ENCODE assay signal across 24 cellular contexts in the genomic region with DNA sequence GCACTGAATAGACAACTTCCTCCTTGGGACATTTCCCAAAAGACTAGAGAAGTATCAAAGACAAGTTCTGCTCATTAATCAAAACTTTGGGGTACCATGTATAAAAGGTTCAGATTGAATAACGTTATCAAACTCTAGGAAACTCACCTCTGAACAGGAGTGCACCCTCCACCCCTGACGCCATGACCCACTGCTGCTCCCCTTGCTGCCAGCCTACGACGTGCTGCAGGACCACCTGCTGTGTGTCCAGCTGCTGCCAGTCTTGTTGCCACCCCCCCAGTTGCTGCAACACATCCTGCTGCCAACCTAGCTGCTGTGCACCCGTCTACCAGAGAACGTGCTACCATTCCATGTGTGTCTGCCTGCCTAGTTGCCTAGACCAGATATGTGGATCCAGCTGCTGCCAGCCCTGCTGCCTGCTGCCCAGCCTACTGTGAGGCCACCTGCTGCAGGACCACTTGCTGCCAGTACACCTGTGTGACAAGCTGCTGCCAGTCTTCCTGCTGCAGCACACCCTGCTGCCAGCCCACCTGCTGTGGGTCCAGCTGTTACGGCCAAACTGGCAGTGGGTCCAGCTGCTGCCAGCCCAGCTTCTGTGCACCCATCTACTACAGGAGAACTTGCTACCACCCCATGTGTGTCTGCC. TPM values are rescaled to one million over a fixed set of nuclear protein-coding genes. Genes with fewer than 3 reads are reported as not detected.
DNase-seq lines count a peak whose midpoint lies in the region; ATAC-seq and TF ChIP-seq lines count a peak whose summit lies in the region.
"Had no signal": no experiment of that assay in that cellular context is flagged by ENCODE, and none has a peak within 500 bp of the region (broad histone marks: within the 10 kb centered on the region; RNA-seq: fewer than 3 reads in every experiment).

No MANE protein-coding gene starts in this region.

- peak overlapping the region; percentile 61; the same call in 1 of the 2 replicates for H3K4ac ChIP-seq in IMR-90 (ENCODE audit: low read depth, low read length)

- no peak overlapping the region for H3K9ac ChIP-seq in IMR-90 (ENCODE audit: low read depth, low read length)

- TF ChIP-seq CTCF in IMR-90 (conservative IDR thresholded peaks at IDR 0.05; ENCODE audit: low read depth, low read length) (no peak), nephron progenitor cell (IDR thresholded peaks at IDR 0.05) (no peak)

- peak overlapping the region; percentile 39; the same call in 1 of the 2 replicates for H2BK20ac ChIP-seq in IMR-90 (ENCODE audit: low read depth, low read length)

- dilution Hi-C loops in IMR-90 (cut with HindIII; ENCODE audit: low sequenced_read_pairs, unreplicated experiment) = no loop called here

- no peak overlapping the region for H4K8ac ChIP-seq in IMR-90 (ENCODE audit: low read depth in 2 of 2, low read length in 2 of 2)

- H3K56ac ChIP-seq in IMR-90 (ENCODE audit: extremely low read depth, insufficient read depth, low read length) = no peak overlapping the region

- no peak for TF ChIP-seq RAD21 in IMR-90 (IDR thresholded peaks at IDR 0.05; ENCODE audit: low read length)

- H3K9me1 ChIP-seq in IMR-90 (ENCODE audit: insufficient read depth, low read length) = peaks cover 7% of the 10 kb centered on the region; the same call in 1 of the 2 replicates

- no peaks in the 10 kb centered on the region for H3K9me3 ChIP-seq in IMR-90 (ENCODE audit: control insufficient read depth, insufficient read depth, low read length)
- H3K9me3 ChIP-seq: breast epithelium, esophagus muscularis mucosa, stomach had no signal

- H3K4me3 Mint-ChIP-seq in nephron progenitor cell = no peak overlapping the region
- H3K4me3 Mint-ChIP-seq: CD8-positive, alpha-beta T cell; GM23338; immature natural killer cell; naive thymus-derived CD4-positive, alpha-beta T cell had no signal

- intact Hi-C loops in IMR-90 (cut with micrococcal nuclease) = no loop called here

- H4K91ac ChIP-seq in IMR-90 (ENCODE audit: insufficient read depth, low read depth, low read length) = no peak overlapping the region

- no peak for TF ChIP-seq POLR2A in IMR-90 (IDR thresholded peaks at IDR 0.05; ENCODE audit: low read depth, low read length)

- H3K4me1 ChIP-seq in IMR-90 (ENCODE audit: control insufficient read depth, insufficient read depth, low read length) = no peaks in the 10 kb centered on the region
- H3K4me1 ChIP-seq: breast epithelium, esophagus muscularis mucosa, stomach had no signal

- no peak overlapping the region for H3K27ac ChIP-seq in IMR-90 (ENCODE audit: insufficient read depth, low read length)
- H3K27ac ChIP-seq: breast epithelium, esophagus muscularis mucosa, stomach had no signal

- H3K9me3 Mint-ChIP-seq in nephron progenitor cell = peaks cover 15% of the 10 kb centered on the region
- H3K9me3 Mint-ChIP-seq: CD8-positive, alpha-beta T cell had no signal

- 59% methylated on average over 4 of the region's 7 CpGs; no CpG with 5 or more reads in 1 of the 2 experiments for WGBS in IMR-90 (ENCODE audit: extremely low coverage in 2 of 2, insufficient read length in 1 of 2), 2 experiments

- no peak overlapping the region for H3K23ac ChIP-seq in IMR-90 (ENCODE audit: low read depth, low read length)

- no peak overlapping the region for H2BK15ac ChIP-seq in IMR-90 (ENCODE audit: low read depth, low read length)

- no peak overlapping the region for H3K4me3 ChIP-seq in IMR-90 (ENCODE audit: insufficient read depth, low read depth, low read length)
- H3K4me3 ChIP-seq: breast epithelium, esophagus muscularis mucosa, GM23338, lung, stomach had no signal

- H2AK5ac ChIP-seq in IMR-90 (ENCODE audit: low read depth, low read length) = peak overlapping the region; percentile 78

- CTCF ChIA-PET in IMR-90 (lab: Yijun Ruan, JAX) = interaction anchor here (1.2 kb wide), 1 partner anchor 336 kb away, joined by 3 read pairs; no protein-coding TSS in a partner anchor

- peaks cover 5% of the 10 kb centered on the region for H3K27me3 Mint-ChIP-seq in nephron progenitor cell (ENCODE audit: low read depth, poor library complexity)

- peak overlapping the region; percentile 81 for H2AK9ac ChIP-seq in IMR-90 (replicated peaks; ENCODE audit: low read depth, low read length, poor library complexity)

- H2AFZ ChIP-seq in IMR-90 (replicated peaks; ENCODE audit: low read length, poor library complexity) = peak overlapping the region; percentile 67
- H2AFZ ChIP-seq: GM23338 had no signal

- POLR2A ChIA-PET in IMR-90 (lab: Charles Lee; ENCODE audit: unreplicated experiment) = no interaction called here

- peaks cover 4% of the 10 kb centered on the region; the same call in 1 of the 2 replicates for H3K27me3 ChIP-seq in IMR-90 (ENCODE audit: control insufficient read depth, insufficient read depth, low read length)
- H3K27me3 ChIP-seq: breast epithelium had no signal

- no peaks in the 10 kb centered on the region for H4K20me1 ChIP-seq in IMR-90 (ENCODE audit: insufficient read depth, low read length)

- H3K4me2 ChIP-seq in IMR-90 (ENCODE audit: low read depth, low read length) = no peak overlapping the region
- H3K4me2 ChIP-seq: GM23338 had no signal

- in situ Hi-C loops in IMR-90 (cut with MboI; ENCODE audit: low sequenced_read_pairs) = no loop called here

- BruUV-seq in IMR-90 (replicated peaks; lab: Mats Ljungman, UMichigan) = no TSS peak

- H3K36me3 ChIP-seq in IMR-90 (ENCODE audit: control insufficient read depth, insufficient read depth, low read length) = no peaks in the 10 kb centered on the region
- H3K36me3 ChIP-seq: breast epithelium, esophagus muscularis mucosa, stomach had no signal

- H3K18ac ChIP-seq in IMR-90 (ENCODE audit: low read depth, low read length) = no peak overlapping the region

- H3K27ac Mint-ChIP-seq in nephron progenitor cell = peak overlapping the region; percentile 19
- H3K27ac Mint-ChIP-seq: CD8-positive, alpha-beta T cell; GM23338; immature natural killer cell had no signal

- H3K4me1 Mint-ChIP-seq in nephron progenitor cell = no peaks in the 10 kb centered on the region
- H3K4me1 Mint-ChIP-seq: GM23338, immature natural killer cell had no signal

- H3K14ac ChIP-seq in IMR-90 (replicated peaks; ENCODE audit: low read depth, low read length) = 0 out of 2 replicates have a peak overlapping the region, but pooled peaks have one; percentile 31

- no peak overlapping the region for H2BK5ac ChIP-seq in IMR-90 (ENCODE audit: low read depth, low read length, poor library complexity, severe bottlenecking)

- no peak for ATAC-seq in IMR-90 (ENCODE audit: low read depth)
- no peak for ATAC-seq in HG03095 (IDR thresholded peaks at IDR 0.05; ENCODE audit: unreplicated experiment)
- no peak for ATAC-seq in HG02973 (IDR thresholded peaks at IDR 0.05; ENCODE audit: unreplicated experiment)
- ATAC-seq: CD8-positive, alpha-beta T cell; GM23338; naive thymus-derived CD4-positive, alpha-beta T cell had no signal

- H3K79me1 ChIP-seq in IMR-90 (ENCODE audit: low read depth in 1 of 2, low read length in 2 of 2) = no peaks in the 10 kb centered on the region

- no peak overlapping the region for H4K5ac ChIP-seq in IMR-90 (ENCODE audit: low read depth, low read length)

- no peaks in the 10 kb centered on the region for H3K36me3 Mint-ChIP-seq in nephron progenitor cell (ENCODE audit: low read depth)
- H3K36me3 Mint-ChIP-seq: CD8-positive, alpha-beta T cell; immature natural killer cell; naive thymus-derived CD4-positive, alpha-beta T cell had no signal

- H2BK120ac ChIP-seq in IMR-90 (ENCODE audit: low read depth, low read length) = no peak overlapping the region

- peak; percentile 1 for DNase-seq in NCI-H146 (lab: John Stamatoyannopoulos, UW)
- no peak for DNase-seq in NCI-H146 treated with DMSO at 0.1 percent for 48 hours (lab: John Stamatoyannopoulos, UW; ENCODE audit: unreplicated experiment)
- DNase-seq in IMR-90 = no peak
- peak; percentile 94 for DNase-seq in NCI-H748 (lab: John Stamatoyannopoulos, UW; ENCODE audit: unreplicated experiment)
- no peak for DNase-seq in nephron progenitor cell
- DNase-seq in UCSD-AML1 (lab: John Stamatoyannopoulos, UW; ENCODE audit: unreplicated experiment) = no peak
- DNase-seq: activated CD4-positive, alpha-beta T cell treated with anti-CD3 and anti-CD28 coated beads, Interleukin-2, amount 50 U/mL, for 48 hours; activated T-cell treated with anti-CD3 and anti-CD28 coated beads, Interleukin-2, amount 50 U/mL, for 1 hour; CD8-positive, alpha-beta T cell; GF-D8; immature natural killer cell; NCI-H526; stomach had no signal

TF ChIP-seq in IMR-90, 13 proteins besides CTCF, POLR2A, EP300 and RAD21 (continues in another document):
- TF ChIP-seq, protein P1, sequence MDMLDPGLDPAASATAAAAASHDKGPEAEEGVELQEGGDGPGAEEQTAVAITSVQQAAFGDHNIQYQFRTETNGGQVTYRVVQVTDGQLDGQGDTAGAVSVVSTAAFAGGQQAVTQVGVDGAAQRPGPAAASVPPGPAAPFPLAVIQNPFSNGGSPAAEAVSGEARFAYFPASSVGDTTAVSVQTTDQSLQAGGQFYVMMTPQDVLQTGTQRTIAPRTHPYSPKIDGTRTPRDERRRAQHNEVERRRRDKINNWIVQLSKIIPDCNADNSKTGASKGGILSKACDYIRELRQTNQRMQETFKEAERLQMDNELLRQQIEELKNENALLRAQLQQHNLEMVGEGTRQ (IDR thresholded peaks at IDR 0.05; ENCODE audit: low read depth, low read length) = no peak
- TF ChIP-seq MXI1 (IDR thresholded peaks at IDR 0.05; ENCODE audit: borderline replicate concordance, low read depth, low read length) (no peak), BHLHE40 (IDR thresholded peaks at IDR 0.05; ENCODE audit: low read depth, low read length) (no peak)

RNA-seq across cellular contexts. Expression of gene KRTAP9-2, which starts 13.8 kb away (rescaled TPM):
- not detected in 2 replicates for total RNA-seq in IMR-90 (2012; rRNA removed)
- polyA plus RNA-seq in IMR-90 (2012; rRNA removed) = not detected in 2 replicates
- polyA plus RNA-seq in IMR-90 (2012; cell fraction: cytosol; rRNA removed) = not detected in 2 replicates
- not detected in 2 replicates for polyA plus RNA-seq in IMR-90 (2012; cell fraction: nucleus; rRNA removed; ENCODE audit: low replicate concordance)
- total RNA-seq: A673; breast epithelium; CD8-positive, alpha-beta T cell; esophagus muscularis mucosa; GM23338; lung; naive thymus-derived CD4-positive, alpha-beta T cell; posterior vena cava; RPMI7951; stomach; urinary bladder had no signal
- polyA plus RNA-seq: GM23338; immature natural killer cell; lung; naive thymus-derived CD4-positive, alpha-beta T cell; stomach; urinary bladder had no signal

RNA-seq across cellular contexts. Expression of gene KRTAP9-3, which starts 19.6 kb away (rescaled TPM):
- total RNA-seq in IMR-90 (2012; rRNA removed) = not detected in 2 replicates
- polyA plus RNA-seq in IMR-90 (2012; rRNA removed) = not detected in 2 replicates
- polyA plus RNA-seq in IMR-90 (2012; cell fraction: cytosol; rRNA removed) = not detected in 2 replicates
- not detected in 2 replicates for polyA plus RNA-seq in IMR-90 (2012; cell fraction: nucleus; rRNA removed; ENCODE audit: low replicate concordance)
- total RNA-seq: A673; breast epithelium; CD8-positive, alpha-beta T cell; esophagus muscularis mucosa; GM23338; lung; naive thymus-derived CD4-positive, alpha-beta T cell; posterior vena cava; RPMI7951; stomach; urinary bladder had no signal
- polyA plus RNA-seq: GM23338; immature natural killer cell; lung; naive thymus-derived CD4-positive, alpha-beta T cell; stomach; urinary bladder had no signal

RNA-seq across cellular contexts. Expression of gene KRTAP9-1, which starts 23.0 kb away (rescaled TPM):
- not detected in 2 replicates for total RNA-seq in IMR-90 (2012; rRNA removed)
- not detected in 2 replicates for polyA plus RNA-seq in IMR-90 (2012; rRNA removed)
- not detected in 2 replicates for polyA plus RNA-seq in IMR-90 (2012; cell fraction: cytosol; rRNA removed)
- polyA plus RNA-seq in IMR-90 (2012; cell fraction: nucleus; rRNA removed; ENCODE audit: low replicate concordance) = not detected in 2 replicates
- total RNA-seq: A673; breast epithelium; CD8-positive, alpha-beta T cell; esophagus muscularis mucosa; GM23338; lung; naive thymus-derived CD4-positive, alpha-beta T cell; posterior vena cava; RPMI7951; stomach; urinary bladder had no signal
- polyA plus RNA-seq: GM23338; immature natural killer cell; lung; naive thymus-derived CD4-positive, alpha-beta T cell; stomach; urinary bladder had no signal

RNA-seq across cellular contexts. Expression of gene KRTAP9-8, which starts 25.2 kb away (rescaled TPM):
- total RNA-seq in IMR-90 (2012; rRNA removed) = not detected in 2 replicates
- polyA plus RNA-seq in IMR-90 (2012; rRNA removed) = not detected in 2 replicates
- polyA plus RNA-seq in IMR-90 (2012; cell fraction: cytosol; rRNA removed) = not detected in 2 replicates
- not detected in 2 replicates for polyA plus RNA-seq in IMR-90 (2012; cell fraction: nucleus; rRNA removed; ENCODE audit: low replicate concordance)
- total RNA-seq: A673; breast epithelium; CD8-positive, alpha-beta T cell; esophagus muscularis mucosa; GM23338; lung; naive thymus-derived CD4-positive, alpha-beta T cell; posterior vena cava; RPMI7951; stomach; urinary bladder had no signal
- polyA plus RNA-seq: GM23338; immature natural killer cell; lung; naive thymus-derived CD4-positive, alpha-beta T cell; stomach; urinary bladder had no signal

RNA-seq across cellular contexts. Expression of gene KRTAP4-1, which starts 27.9 kb away (rescaled TPM):
- total RNA-seq in IMR-90 (2012; rRNA removed) = not detected in 2 replicates
- not detected in 2 replicates for polyA plus RNA-seq in IMR-90 (2012; rRNA removed)
- polyA plus RNA-seq in IMR-90 (2012; cell fraction: cytosol; rRNA removed) = 0.07 TPM in 1 of 2 replicates, not detected in the other
- polyA plus RNA-seq in IMR-90 (2012; cell fraction: nucleus; rRNA removed; ENCODE audit: low replicate concordance) = not detected in 2 replicates
- total RNA-seq: A673; breast epithelium; CD8-positive, alpha-beta T cell; esophagus muscularis mucosa; GM23338; lung; naive thymus-derived CD4-positive, alpha-beta T cell; posterior vena cava; RPMI7951; stomach; urinary bladder had no signal
- polyA plus RNA-seq: GM23338; immature natural killer cell; lung; naive thymus-derived CD4-positive, alpha-beta T cell; stomach; urinary bladder had no signal

Comparison
In these comparisons a context has a peak if more than half of its experiments do, and no peak if none do; other contexts are left out.
1. DNase-seq: peak in NCI-H146 (single experiment) and NCI-H748 (single experiment); none in NCI-H146 treated with DMSO at 0.1 percent for 48 hours (single experiment), IMR-90 (single experiment), nephron progenitor cell (single experiment) and UCSD-AML1 (single experiment).